17 cellular contexts compared by ENCODE assay signal in the genomic region with DNA sequence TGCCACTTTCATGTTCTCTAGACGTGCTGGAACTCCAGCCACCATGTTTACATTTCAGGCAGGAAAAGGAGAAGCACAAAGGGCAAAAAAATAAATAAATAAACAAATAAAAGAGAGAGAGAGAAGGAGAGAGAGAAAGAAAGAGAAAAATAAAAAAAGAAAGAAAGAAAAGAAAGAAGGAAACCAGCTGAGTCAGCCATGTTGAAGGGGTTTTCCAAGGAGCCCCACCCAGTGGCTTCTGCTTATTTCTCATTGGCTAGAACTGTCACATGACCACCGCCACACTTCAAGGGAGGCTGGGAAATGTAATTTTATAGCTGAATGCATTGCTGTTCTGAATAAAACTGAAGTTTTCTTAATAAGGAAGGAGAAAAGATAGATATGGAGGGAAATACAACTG.
DNase-seq lines count a peak whose midpoint lies in the region; ATAC-seq lines count a peak whose summit lies in the region.
"Had no signal": no experiment of that assay in that cellular context is flagged by ENCODE, and none has a peak within 500 bp of the region (broad histone marks: within the 10 kb centered on the region; RNA-seq: fewer than 3 reads in every experiment).

No MANE protein-coding gene starts in this region.

- H3K27me3 Mint-ChIP-seq in central memory CD8-positive, alpha-beta T cell, result peaks cover 30% of the 10 kb centered on the region

- ATAC-seq in central memory CD8-positive, alpha-beta T cell (replicated peaks; ENCODE audit: extremely low read depth, poor library complexity, severe bottlenecking), result no peak
- ATAC-seq in GM19467 (IDR thresholded peaks at IDR 0.05; ENCODE audit: unreplicated experiment), result no peak
- ATAC-seq: stimulated activated effector memory CD8-positive, alpha-beta T cell treated with anti-CD3 and anti-CD28 coated beads, Interleukin-12 subunit alpha, Interleukin-12 subunit beta, amount 100 ng/mL, for 72 hours had no signal

- no peak overlapping the region for H3K4me3 Mint-ChIP-seq in central memory CD8-positive, alpha-beta T cell
- H3K4me3 Mint-ChIP-seq: CD4-positive, alpha-beta T cell; neural crest cell; stimulated activated effector memory CD8-positive, alpha-beta T cell treated with anti-CD3 and anti-CD28 coated beads, Interleukin-12 subunit alpha, Interleukin-12 subunit beta, amount 100 ng/mL, for 72 hours had no signal

- no peaks in the 10 kb centered on the region for H3K36me3 Mint-ChIP-seq in central memory CD8-positive, alpha-beta T cell (ENCODE audit: insufficient read depth)
- H3K36me3 Mint-ChIP-seq: stimulated activated effector memory CD8-positive, alpha-beta T cell treated with anti-CD3 and anti-CD28 coated beads, Interleukin-12 subunit alpha, Interleukin-12 subunit beta, amount 100 ng/mL, for 72 hours had no signal

- H3K27ac Mint-ChIP-seq in central memory CD8-positive, alpha-beta T cell (ENCODE audit: low read depth), result peak overlapping the region; percentile 81
- H3K27ac Mint-ChIP-seq: CD4-positive, alpha-beta T cell; progenitor cell of endocrine pancreas; stimulated activated effector memory CD8-positive, alpha-beta T cell treated with anti-CD3 and anti-CD28 coated beads, Interleukin-12 subunit alpha, Interleukin-12 subunit beta, amount 100 ng/mL, for 72 hours had no signal

- H3K9me3 Mint-ChIP-seq in central memory CD8-positive, alpha-beta T cell, result no peaks in the 10 kb centered on the region
- H3K9me3 Mint-ChIP-seq: CD4-positive, alpha-beta T cell; neural crest cell had no signal

- DNase-seq in A172 (ENCODE audit: low spot score) (peak; percentile 39), EH (ENCODE audit: low read depth) (peak; percentile 6), NAMALWA (ENCODE audit: low spot score) (peak; percentile 62), T1000 (lab: John Stamatoyannopoulos, UW) (no peak), NCI-H2107 treated with DMSO at 0.1 percent for 48 hours (lab: John Stamatoyannopoulos, UW; ENCODE audit: unreplicated experiment) (no peak), NCI-H1417 (lab: John Stamatoyannopoulos, UW) (no peak)
- no peak for DNase-seq in central memory CD8-positive, alpha-beta T cell (ENCODE audit: low spot score in 2 of 2)
- DNase-seq: activated CD4-positive, alpha-beta T cell treated with anti-CD3 and anti-CD28 coated beads, Interleukin-2, amount 50 U/mL, for 4 hours; activated naive CD4-positive, alpha-beta T cell; amniotic stem cell; CD4-positive, alpha-beta T cell; glutamatergic neuron; NCI-H748 treated with DMSO at 0.1 percent for 48 hours had no signal

- peaks cover 7% of the 10 kb centered on the region for H3K4me1 Mint-ChIP-seq in central memory CD8-positive, alpha-beta T cell
- H3K4me1 Mint-ChIP-seq: neural crest cell; stimulated activated effector memory CD8-positive, alpha-beta T cell treated with anti-CD3 and anti-CD28 coated beads, Interleukin-12 subunit alpha, Interleukin-12 subunit beta, amount 100 ng/mL, for 72 hours had no signal

Comparison
In these comparisons a context has a peak if more than half of its experiments do, and no peak if none do; other contexts are left out.
1. DNase-seq: peak in A172 (single experiment), EH (single experiment) and NAMALWA (single experiment); none in central memory CD8-positive, alpha-beta T cell (0 of 2), T1000 (single experiment), NCI-H2107 treated with DMSO at 0.1 percent for 48 hours (single experiment) and NCI-H1417 (0 of 3).